ENCODE assay signal across 24 cellular contexts in genomic region chr17:79668344-79669250, GRCh38. TPM values are rescaled to one million over a fixed set of nuclear protein-coding genes. Genes with fewer than 3 reads are reported as not detected.
DNase-seq lines count a peak whose midpoint lies in the region; ATAC-seq and TF ChIP-seq lines count a peak whose summit lies in the region.
"Had no signal": no experiment of that assay in that cellular context is flagged by ENCODE, and none has a peak within 500 bp of the region (broad histone marks: within the 10 kb centered on the region; RNA-seq: fewer than 3 reads in every experiment).

No MANE protein-coding gene starts in this region.

- DNase-seq in ELF-1 (ENCODE audit: low read depth, low spot score) (peak; percentile 37), NCI-H446 treated with DMSO at 0.1 percent for 48 hours (lab: John Stamatoyannopoulos, UW) (peak; percentile 66), coronary artery (ENCODE audit: low spot score) (peak; percentile 16), posterior vena cava (ENCODE audit: low spot score) (peak; percentile 45), T1000 (lab: John Stamatoyannopoulos, UW) (no peak), NCI-H510A treated with DMSO at 0.1 percent for 48 hours (lab: John Stamatoyannopoulos, UW) (no peak)
- DNase-seq: activated CD4-positive, alpha-beta T cell treated with anti-CD3 and anti-CD28 coated beads, Interleukin-2, amount 10 ng/mL, durations not matched to agents 24 days and 14 days; activated naive CD4-positive, alpha-beta T cell; activated T-cell treated with anti-CD3 and anti-CD28 coated beads, Interleukin-2, amount 50 U/mL, for 48 hours; DMS79 treated with DMSO at 0.1 percent for 48 hours; hypothalamus; immature natural killer cell; Karpas-422; NCI-H1417 treated with DMSO at 0.1 percent for 48 hours; NCI-H69; stimulated activated CD4-positive, alpha-beta T cell treated with anti-CD3 and anti-CD28 coated beads, Interleukin-4, amount 100 ng/mL, for 1 hour; transverse colon had no signal

- no peak for ATAC-seq in HG03457 (IDR thresholded peaks at IDR 0.05; ENCODE audit: unreplicated experiment)
- ATAC-seq: naive thymus-derived CD8-positive, alpha-beta T cell had no signal

- intact Hi-C loops in posterior vena cava (cut with DNase I), result loop anchor here in 1 of 2 donors (5.0 kb wide), 1 partner anchor 1119 kb away; no protein-coding TSS in a partner anchor

- no peak overlapping the region for H3K27ac ChIP-seq in coronary artery
- H3K27ac ChIP-seq: C4-2B, SJSA1, transverse colon had no signal

- H3K4me3 ChIP-seq in coronary artery, result no peak overlapping the region
- H3K4me3 ChIP-seq: SJSA1, transverse colon had no signal

- TF ChIP-seq CTCF in coronary artery (IDR thresholded peaks at IDR 0.05), result no peak

RNA-seq across cellular contexts. Expression of gene RBFOX3, which starts 57.7 kb away (rescaled TPM):
- total RNA-seq in posterior vena cava, result 10 to 100 TPM in 1 of 2 donors, 1 to 10 TPM in 1; 7.1 to 21.6 TPM
- total RNA-seq: activated CD4-positive, alpha-beta T cell treated with anti-CD3 and anti-CD28 coated beads, Interleukin-2, amount 10 ng/mL, durations not matched to agents 24 days and 14 days; liver; naive thymus-derived CD8-positive, alpha-beta T cell; omental fat pad; renal cortical epithelial cell; SJSA1 had no signal

Comparison
In these comparisons a context has a peak if more than half of its experiments do, and no peak if none do; other contexts are left out.
1. DNase-seq: peak in ELF-1 (single experiment), NCI-H446 treated with DMSO at 0.1 percent for 48 hours (single experiment), coronary artery (single experiment) and posterior vena cava (single experiment); none in T1000 (single experiment) and NCI-H510A treated with DMSO at 0.1 percent for 48 hours (single experiment).